In the genomic region with DNA sequence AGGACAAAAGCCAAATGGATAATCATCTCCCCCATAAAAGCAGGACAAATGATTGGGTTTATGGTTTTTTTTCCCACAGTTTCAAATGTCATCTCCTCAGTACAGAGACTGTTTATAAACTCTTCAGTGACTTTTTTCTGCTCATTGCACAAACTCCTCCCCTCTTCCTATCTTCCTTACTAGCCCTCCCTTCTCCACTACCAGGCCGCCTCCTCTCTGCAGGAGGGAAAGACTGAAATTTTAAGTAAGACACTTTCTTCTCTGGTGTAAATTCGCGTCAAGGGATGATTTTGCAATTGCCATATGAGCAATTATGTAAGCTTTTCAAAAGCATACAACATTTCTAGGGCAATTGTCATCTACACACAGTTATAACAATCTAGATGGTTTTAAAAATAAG, we compare ENCODE assay signal across 8 cellular contexts. TPM values are rescaled to one million over a fixed set of nuclear protein-coding genes. Genes with fewer than 3 reads are reported as not detected.
DNase-seq lines count a peak whose midpoint lies in the region; ATAC-seq and TF ChIP-seq lines count a peak whose summit lies in the region.

No MANE protein-coding gene starts in this region.

- CTCF ChIA-PET in Caco-2 (lab: Charles Lee), result no interaction called here

- H3K9me3 Mint-ChIP-seq in Caco-2 (ENCODE audit: unreplicated experiment), result no peaks in the 10 kb centered on the region

- no peaks in the 10 kb centered on the region for H3K9me3 ChIP-seq in Caco-2

- no peaks in the 10 kb centered on the region for H3K27me3 Mint-ChIP-seq in Caco-2 (ENCODE audit: insufficient read depth, unreplicated experiment)

- H3K36me3 ChIP-seq in Caco-2 (ENCODE audit: control insufficient read depth, insufficient read depth, low read length), result no peaks in the 10 kb centered on the region

- DNase-seq in NCI-H1092 treated with DMSO at 0.1 percent for 48 hours (lab: John Stamatoyannopoulos, UW) (peak; percentile 48), NCI-H1092 (lab: John Stamatoyannopoulos, UW) (no peak), NCI-H524 treated with DMSO at 0.1 percent for 48 hours (lab: John Stamatoyannopoulos, UW) (peak; percentile 35), erythroblast (lab: John Stamatoyannopoulos, UW) (peak; percentile 12 to 35), sciatic nerve (ENCODE audit: low spot score) (no peak), Caco-2 (no peak), medulla oblongata (ENCODE audit: extremely low spot score) (no peak), NCI-H2029 (lab: John Stamatoyannopoulos, UW) (no peak)

- no peak for TF ChIP-seq CTCF in Caco-2 (IDR thresholded peaks at IDR 0.05; ENCODE audit: insufficient read depth in 1 of 2, low read depth in 1 of 2, low read length in 1 of 2, severe bottlenecking in 1 of 2, unreplicated experiment in 1 of 2)

- TF ChIP-seq POLR2A in erythroblast (IDR thresholded peaks at IDR 0.05; ENCODE audit: low read length), result no peak

- no peak overlapping the region for H3K27ac Mint-ChIP-seq in Caco-2 (ENCODE audit: unreplicated experiment)

- H3K4me3 Mint-ChIP-seq in Caco-2 (ENCODE audit: unreplicated experiment), result no peak overlapping the region

- H3K4me1 Mint-ChIP-seq in Caco-2 (ENCODE audit: low read depth, unreplicated experiment), result no peaks in the 10 kb centered on the region

- no TSS peak for BruUV-seq in Caco-2 (replicated peaks; lab: Mats Ljungman, UMichigan)

- POLR2A ChIA-PET in Caco-2 (lab: Charles Lee), result no interaction called here

- intact Hi-C loops in sciatic nerve (cut with DNase I), result loop anchor here (5.0 kb wide), 1 partner anchor 1001 kb away; no protein-coding TSS in a partner anchor
- intact Hi-C loops in Caco-2 (cut with micrococcal nuclease; ENCODE audit: unreplicated experiment), result no loop called here

- no peak overlapping the region for H3K4me3 ChIP-seq in Caco-2 (ENCODE audit: low read depth, low read length)

- H3K36me3 Mint-ChIP-seq in Caco-2 (ENCODE audit: insufficient read depth, unreplicated experiment), result no peaks in the 10 kb centered on the region

- H3K27me3 ChIP-seq in Caco-2 (replicated peaks; ENCODE audit: control insufficient read depth, insufficient read depth, low read length), result no peaks in the 10 kb centered on the region

- peak; percentile 78 for ATAC-seq in sciatic nerve

- H3K4me1 ChIP-seq in Caco-2, result no peaks in the 10 kb centered on the region

RNA-seq across cellular contexts. Expression of a gene that starts 37.0 kb away (rescaled TPM):
- total RNA-seq in sciatic nerve (144 TPM), Caco-2 (2022) (23.1 and 27.1 TPM in 2 replicates)

Comparison
In these comparisons a context has a peak if more than half of its experiments do, and no peak if none do; other contexts are left out.
1. DNase-seq: peak in NCI-H1092 treated with DMSO at 0.1 percent for 48 hours (single experiment), NCI-H524 treated with DMSO at 0.1 percent for 48 hours (single experiment) and erythroblast (2 of 2); none in NCI-H1092 (single experiment), sciatic nerve (single experiment), Caco-2 (0 of 2), medulla oblongata (single experiment) and NCI-H2029 (single experiment).